9 cellular contexts compared by ENCODE assay signal in the genomic region with DNA sequence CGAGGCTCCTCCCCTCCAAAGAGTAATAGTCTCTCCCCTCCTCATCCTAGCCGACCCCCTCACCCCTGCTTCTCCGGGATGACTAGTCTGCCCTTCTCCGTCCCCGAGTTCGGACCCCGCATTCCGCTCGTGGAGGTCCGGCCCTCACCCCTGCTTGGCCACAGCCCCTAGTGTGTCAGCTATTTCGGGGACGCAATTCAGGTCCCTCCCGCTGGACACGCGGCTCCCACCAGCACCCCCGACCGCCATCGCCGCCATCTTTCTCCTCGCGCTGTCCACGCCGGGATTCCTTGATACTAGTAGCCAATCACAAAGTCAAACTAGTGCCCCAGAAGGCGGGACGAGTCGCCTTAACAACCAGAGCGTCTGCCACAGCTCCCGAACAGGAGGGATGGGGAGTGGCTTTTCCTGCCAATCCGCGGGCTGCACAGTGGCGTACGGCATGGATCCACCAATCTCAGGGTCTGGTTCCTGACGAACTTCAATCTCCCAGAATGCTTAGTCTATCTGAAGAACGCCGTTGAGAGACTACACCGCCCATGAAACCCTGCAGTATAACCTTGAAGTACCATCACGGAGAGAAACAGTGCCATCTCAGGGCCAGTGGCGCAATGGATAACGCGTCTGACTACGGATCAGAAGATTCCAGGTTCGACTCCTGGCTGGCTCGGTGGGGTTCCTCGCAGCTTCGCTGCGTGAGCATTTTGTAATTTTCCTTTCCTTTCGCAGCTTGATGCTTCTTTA. TPM values are rescaled to one million over a fixed set of nuclear protein-coding genes. Genes with fewer than 3 reads are reported as not detected.
DNase-seq lines count a peak whose midpoint lies in the region; ATAC-seq and TF ChIP-seq lines count a peak whose summit lies in the region.
"Had no signal": no experiment of that assay in that cellular context is flagged by ENCODE, and none has a peak within 500 bp of the region (broad histone marks: within the 10 kb centered on the region; RNA-seq: fewer than 3 reads in every experiment).

A gene (minus strand): TSS at position 273 of the 744 bp plus-strand sequence. CDS start 15 bp downstream, at position 258.

- peak; percentile 99 for DNase-seq in AG09309 (ENCODE audit: low read depth)
- DNase-seq in NCI-H226: peak; percentile 100
- peak; percentile 97 for DNase-seq in WTC11 (ENCODE audit: low spot score)
- DNase-seq in caudate nucleus (lab: John Stamatoyannopoulos, UW): peak; percentile 85 to 100 (median 99)
- DNase-seq in iPS-NIHi7 (ENCODE audit: extremely low spot score): peak; percentile 95
- DNase-seq in smooth muscle cell (lab: John Stamatoyannopoulos, UW; ENCODE audit: unreplicated experiment): peak; percentile 91

- H2AFZ ChIP-seq in smooth muscle cell (ENCODE audit: low read depth): peak within 1 kb of the TSS; percentile 87

- peak within 1 kb of the TSS; percentile 92 for H3K4me2 ChIP-seq in smooth muscle cell

- H3K36me3 ChIP-seq in smooth muscle cell (ENCODE audit: low read depth): peaks cover 4% of the 10 kb centered on the region

- TF ChIP-seq CTCF in AG09309 (IDR thresholded peaks at IDR 0.05; ENCODE audit: control insufficient read depth, insufficient read depth, low read depth, low read length, missing control alignments) (no peak), WTC11 (IDR thresholded peaks at IDR 0.05) (no peak), smooth muscle cell (IDR thresholded peaks at IDR 0.05; ENCODE audit: borderline replicate concordance, insufficient read depth, poor library complexity, severe bottlenecking) (no peak)

- H3K9me3 Mint-ChIP-seq in WTC11: no peaks in the 10 kb centered on the region
- H3K9me3 Mint-ChIP-seq: T-helper 1 cell treated with Interleukin-12 subunit alpha and Interleukin-12 subunit beta and Interleukin-4 antibody, amounts not matched to agents 30 μg/mL and 1 μg/mL, for 36 hours had no signal

- H3K9ac ChIP-seq in smooth muscle cell (ENCODE audit: low read depth): peak within 1 kb of the TSS; percentile 90

- H3K79me2 ChIP-seq in smooth muscle cell (ENCODE audit: low read depth): peaks cover 18% of the 10 kb centered on the region

- peaks cover 26% of the 10 kb centered on the region for H3K36me3 Mint-ChIP-seq in WTC11

- no peaks in the 10 kb centered on the region for H3K27me3 Mint-ChIP-seq in WTC11 (ENCODE audit: low read depth)

- H3K27me3 ChIP-seq in smooth muscle cell (ENCODE audit: low read depth): no peaks in the 10 kb centered on the region

- H3K4me1 Mint-ChIP-seq in WTC11: peaks cover 7% of the 10 kb centered on the region

- under 1% methylated on average over 47 of the region's 47 CpGs for WGBS in smooth muscle cell (ENCODE audit: low lambda C conversion rate)

- H3K9me3 ChIP-seq in smooth muscle cell (replicated peaks; ENCODE audit: low read depth): no peaks in the 10 kb centered on the region

- H3K4me3 ChIP-seq in AG09309 (ENCODE audit: control insufficient read depth, low read depth, low read length) (peak within 1 kb of the TSS; percentile 95), smooth muscle cell (peak within 1 kb of the TSS; percentile 81)

- POLR2A ChIA-PET in WTC11 (lab: Charles Lee): interaction anchor here (0.5 to 2.3 kb wide), 14 partner anchors 10 to 195 kb away, joined by 3 to 18 read pairs (median 3); a partner anchor contains a TSS

- ATAC-seq in GM19023 (IDR thresholded peaks at IDR 0.05; ENCODE audit: unreplicated experiment) (peak; percentile 93), HG03196 (IDR thresholded peaks at IDR 0.05; ENCODE audit: unreplicated experiment) (peak; percentile 93), WTC11 (peak; percentile 96)

- CTCF ChIA-PET in WTC11 (lab: Charles Lee): interaction anchor here (0.6 to 3.4 kb wide), 38 partner anchors 9 to 548 kb away, joined by 3 to 43 read pairs (median 6); a partner anchor contains a TSS

- no peak within 1 kb of the TSS for H3K4me3 Mint-ChIP-seq in WTC11
- H3K4me3 Mint-ChIP-seq: T-helper 1 cell treated with Interleukin-12 subunit alpha and Interleukin-12 subunit beta and Interleukin-4 antibody, amounts not matched to agents 30 μg/mL and 1 μg/mL, for 36 hours had no signal

- H3K4me1 ChIP-seq in smooth muscle cell (ENCODE audit: low read depth): peaks cover 15% of the 10 kb centered on the region

- no peak within 1 kb of the TSS; the same call in 1 of the 2 replicates for H3K27ac Mint-ChIP-seq in WTC11
- H3K27ac Mint-ChIP-seq: T-helper 1 cell treated with Interleukin-12 subunit alpha and Interleukin-12 subunit beta and Interleukin-4 antibody, amounts not matched to agents 30 μg/mL and 1 μg/mL, for 36 hours had no signal

- no peaks in the 10 kb centered on the region for H4K20me1 ChIP-seq in smooth muscle cell (ENCODE audit: low read depth)

- H3F3A ChIP-seq in smooth muscle cell (ENCODE audit: low read depth): peaks cover 5% of the 10 kb centered on the region

- H3K27ac ChIP-seq in caudate nucleus (ENCODE audit: low read depth, low read length) (peak within 1 kb of the TSS; percentile 91), smooth muscle cell (ENCODE audit: low read depth) (peak within 1 kb of the TSS; percentile 80)

TF ChIP-seq in WTC11, 78 proteins besides CTCF, POLR2A, EP300 and RAD21 (continues in another document):
- no peak for TF ChIP-seq SOX15 (CRISPR knock-in tag; IDR thresholded peaks at IDR 0.05)
- TF ChIP-seq, protein P1, sequence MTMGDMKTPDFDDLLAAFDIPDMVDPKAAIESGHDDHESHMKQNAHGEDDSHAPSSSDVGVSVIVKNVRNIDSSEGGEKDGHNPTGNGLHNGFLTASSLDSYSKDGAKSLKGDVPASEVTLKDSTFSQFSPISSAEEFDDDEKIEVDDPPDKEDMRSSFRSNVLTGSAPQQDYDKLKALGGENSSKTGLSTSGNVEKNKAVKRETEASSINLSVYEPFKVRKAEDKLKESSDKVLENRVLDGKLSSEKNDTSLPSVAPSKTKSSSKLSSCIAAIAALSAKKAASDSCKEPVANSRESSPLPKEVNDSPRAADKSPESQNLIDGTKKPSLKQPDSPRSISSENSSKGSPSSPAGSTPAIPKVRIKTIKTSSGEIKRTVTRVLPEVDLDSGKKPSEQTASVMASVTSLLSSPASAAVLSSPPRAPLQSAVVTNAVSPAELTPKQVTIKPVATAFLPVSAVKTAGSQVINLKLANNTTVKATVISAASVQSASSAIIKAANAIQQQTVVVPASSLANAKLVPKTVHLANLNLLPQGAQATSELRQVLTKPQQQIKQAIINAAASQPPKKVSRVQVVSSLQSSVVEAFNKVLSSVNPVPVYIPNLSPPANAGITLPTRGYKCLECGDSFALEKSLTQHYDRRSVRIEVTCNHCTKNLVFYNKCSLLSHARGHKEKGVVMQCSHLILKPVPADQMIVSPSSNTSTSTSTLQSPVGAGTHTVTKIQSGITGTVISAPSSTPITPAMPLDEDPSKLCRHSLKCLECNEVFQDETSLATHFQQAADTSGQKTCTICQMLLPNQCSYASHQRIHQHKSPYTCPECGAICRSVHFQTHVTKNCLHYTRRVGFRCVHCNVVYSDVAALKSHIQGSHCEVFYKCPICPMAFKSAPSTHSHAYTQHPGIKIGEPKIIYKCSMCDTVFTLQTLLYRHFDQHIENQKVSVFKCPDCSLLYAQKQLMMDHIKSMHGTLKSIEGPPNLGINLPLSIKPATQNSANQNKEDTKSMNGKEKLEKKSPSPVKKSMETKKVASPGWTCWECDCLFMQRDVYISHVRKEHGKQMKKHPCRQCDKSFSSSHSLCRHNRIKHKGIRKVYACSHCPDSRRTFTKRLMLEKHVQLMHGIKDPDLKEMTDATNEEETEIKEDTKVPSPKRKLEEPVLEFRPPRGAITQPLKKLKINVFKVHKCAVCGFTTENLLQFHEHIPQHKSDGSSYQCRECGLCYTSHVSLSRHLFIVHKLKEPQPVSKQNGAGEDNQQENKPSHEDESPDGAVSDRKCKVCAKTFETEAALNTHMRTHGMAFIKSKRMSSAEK (CRISPR knock-in tag; IDR thresholded peaks at IDR 0.05; ENCODE audit: borderline replicate concordance): no peak
- TF ChIP-seq, protein P2, sequence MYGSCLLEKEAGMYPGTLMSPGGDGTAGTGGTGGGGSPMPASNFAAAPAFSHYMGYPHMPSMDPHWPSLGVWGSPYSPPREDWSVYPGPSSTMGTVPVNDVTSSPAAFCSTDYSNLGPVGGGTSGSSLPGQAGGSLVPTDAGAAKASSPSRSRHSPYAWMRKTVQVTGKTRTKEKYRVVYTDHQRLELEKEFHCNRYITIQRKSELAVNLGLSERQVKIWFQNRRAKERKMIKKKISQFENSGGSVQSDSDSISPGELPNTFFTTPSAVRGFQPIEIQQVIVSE (CRISPR knock-in tag; IDR thresholded peaks at IDR 0.05; ENCODE audit: borderline replicate concordance): no peak
- no peak for TF ChIP-seq SMAD4 (CRISPR knock-in tag; IDR thresholded peaks at IDR 0.05)
- TF ChIP-seq ZBTB21 (CRISPR knock-in tag; IDR thresholded peaks at IDR 0.05; ENCODE audit: borderline replicate concordance): no peak
- TF ChIP-seq, protein P3, sequence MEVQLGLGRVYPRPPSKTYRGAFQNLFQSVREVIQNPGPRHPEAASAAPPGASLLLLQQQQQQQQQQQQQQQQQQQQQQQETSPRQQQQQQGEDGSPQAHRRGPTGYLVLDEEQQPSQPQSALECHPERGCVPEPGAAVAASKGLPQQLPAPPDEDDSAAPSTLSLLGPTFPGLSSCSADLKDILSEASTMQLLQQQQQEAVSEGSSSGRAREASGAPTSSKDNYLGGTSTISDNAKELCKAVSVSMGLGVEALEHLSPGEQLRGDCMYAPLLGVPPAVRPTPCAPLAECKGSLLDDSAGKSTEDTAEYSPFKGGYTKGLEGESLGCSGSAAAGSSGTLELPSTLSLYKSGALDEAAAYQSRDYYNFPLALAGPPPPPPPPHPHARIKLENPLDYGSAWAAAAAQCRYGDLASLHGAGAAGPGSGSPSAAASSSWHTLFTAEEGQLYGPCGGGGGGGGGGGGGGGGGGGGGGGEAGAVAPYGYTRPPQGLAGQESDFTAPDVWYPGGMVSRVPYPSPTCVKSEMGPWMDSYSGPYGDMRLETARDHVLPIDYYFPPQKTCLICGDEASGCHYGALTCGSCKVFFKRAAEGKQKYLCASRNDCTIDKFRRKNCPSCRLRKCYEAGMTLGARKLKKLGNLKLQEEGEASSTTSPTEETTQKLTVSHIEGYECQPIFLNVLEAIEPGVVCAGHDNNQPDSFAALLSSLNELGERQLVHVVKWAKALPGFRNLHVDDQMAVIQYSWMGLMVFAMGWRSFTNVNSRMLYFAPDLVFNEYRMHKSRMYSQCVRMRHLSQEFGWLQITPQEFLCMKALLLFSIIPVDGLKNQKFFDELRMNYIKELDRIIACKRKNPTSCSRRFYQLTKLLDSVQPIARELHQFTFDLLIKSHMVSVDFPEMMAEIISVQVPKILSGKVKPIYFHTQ (CRISPR knock-in tag; IDR thresholded peaks at IDR 0.05): no peak

RNA-seq across cellular contexts. Expression of the gene that starts here (rescaled TPM):
- total RNA-seq in WTC11 (2021) (119 to 124 TPM (median 123 TPM) in 3 replicates), smooth muscle cell (50.3 and 81.2 TPM in 2 replicates)
- polyA plus RNA-seq in smooth muscle cell: 80.0 and 82.1 TPM in 2 replicates

Comparison
In these comparisons a context has a peak if more than half of its experiments do, and no peak if none do; other contexts are left out.
1. Peak in every context shown above with its lines: DNase-seq, ATAC-seq, H3K4me3 ChIP-seq and H3K27ac ChIP-seq.